In the genomic region with DNA sequence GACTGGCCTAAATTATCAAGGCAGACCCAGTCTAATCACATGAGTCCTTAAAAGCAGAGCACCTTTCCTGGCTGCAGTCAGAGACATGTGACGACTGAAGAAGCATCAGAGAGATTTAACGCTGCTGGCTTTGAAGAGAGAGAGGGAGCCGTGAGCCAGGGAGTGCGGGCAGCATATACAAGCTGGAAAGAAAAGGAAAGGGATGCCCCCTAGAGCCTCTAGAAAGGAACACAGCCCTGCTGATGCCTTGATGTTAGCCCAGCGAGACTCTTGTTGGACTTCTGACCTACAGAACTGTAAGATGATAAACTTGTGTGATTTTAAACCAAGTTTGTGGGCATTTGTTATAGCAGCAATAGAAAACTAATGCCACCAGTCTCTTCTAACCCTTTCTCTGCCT, we compare ENCODE assay signal across 11 cellular contexts. TPM values are rescaled to one million over a fixed set of nuclear protein-coding genes. Genes with fewer than 3 reads are reported as not detected.
A peak's percentile ranks its signal among the peaks of the same experiment; 100 is the strongest.
DNase-seq lines count a peak whose midpoint lies in the region; ATAC-seq and TF ChIP-seq lines count a peak whose summit lies in the region.
"Had no signal": no experiment of that assay in that cellular context is flagged by ENCODE, and none has a peak within 500 bp of the region (broad histone marks: within the 10 kb centered on the region; RNA-seq: fewer than 3 reads in every experiment).

No MANE protein-coding gene starts in this region.

- in situ Hi-C loops in SK-MEL-5 (cut with HindIII; ENCODE audit: low pct_unique_long_range_greater_than_20kb, low sequenced_read_pairs): no loop called here

- WGBS in iPS DF 6.9 (ENCODE audit: insufficient coverage, insufficient read length): no CpG with 5 or more reads among the region's 5 CpGs
- whole genome bisulfite sequencing in tibial nerve, 2 donors: 87 to 93% methylated on average over 5 of the region's 5 CpGs

- H3K36me3 Mint-ChIP-seq in T-helper 2 cell treated with Interferon-gamma antibody and Interleukin-4, amounts not matched to agents 5 μg/mL and 100 μg/mL, for 36 hours (ENCODE audit: low read depth): peaks cover 23% of the 10 kb centered on the region

- no peak for TF ChIP-seq EP300 in tibial nerve (IDR thresholded peaks at IDR 0.05)

- H3K27ac Mint-ChIP-seq in T-helper 2 cell treated with Interferon-gamma antibody and Interleukin-4, amounts not matched to agents 5 μg/mL and 100 μg/mL, for 36 hours: no peak overlapping the region
- H3K27ac Mint-ChIP-seq: activated naive CD8-positive, alpha-beta T cell treated with anti-CD3 and anti-CD28 coated beads, Interleukin-2, amount 10 ng/mL, durations not matched to agents 7 days and 5 days had no signal

- TF ChIP-seq CTCF in DND-41 (IDR thresholded peaks at IDR 0.05; ENCODE audit: borderline replicate concordance, extremely low read depth, low read length, poor library complexity, severe bottlenecking) (peak; percentile 40), tibial nerve (IDR thresholded peaks at IDR 0.05) (no peak)

- H3K9me3 Mint-ChIP-seq in T-helper 2 cell treated with Interferon-gamma antibody and Interleukin-4, amounts not matched to agents 5 μg/mL and 100 μg/mL, for 36 hours: no peaks in the 10 kb centered on the region
- H3K9me3 Mint-ChIP-seq: activated naive CD8-positive, alpha-beta T cell treated with anti-CD3 and anti-CD28 coated beads, Interleukin-2, amount 10 ng/mL, durations not matched to agents 7 days and 5 days had no signal

- H3K4me2 ChIP-seq in DND-41 (ENCODE audit: insufficient read depth, low read length): no peak overlapping the region

- H3K9me3 ChIP-seq in DND-41 (ENCODE audit: insufficient read depth, low read length, severe bottlenecking): no peaks in the 10 kb centered on the region
- no peaks in the 10 kb centered on the region for H3K9me3 ChIP-seq in iPS DF 6.9 (ENCODE audit: control insufficient read depth, insufficient read depth, low read length)
- H3K9me3 ChIP-seq in tibial nerve: no peaks in the 10 kb centered on the region

- H3K79me2 ChIP-seq in DND-41 (ENCODE audit: insufficient read depth, low read length): no peaks in the 10 kb centered on the region

- H3K4me3 ChIP-seq in DND-41 (ENCODE audit: low read depth in 1 of 2, low read length in 2 of 2) (no peak overlapping the region), iPS DF 6.9 (ENCODE audit: low read length) (no peak overlapping the region), tibial nerve (no peak overlapping the region)

- H3K4me3 Mint-ChIP-seq in T-helper 2 cell treated with Interferon-gamma antibody and Interleukin-4, amounts not matched to agents 5 μg/mL and 100 μg/mL, for 36 hours: no peak overlapping the region
- H3K4me3 Mint-ChIP-seq: activated naive CD8-positive, alpha-beta T cell treated with anti-CD3 and anti-CD28 coated beads, Interleukin-2, amount 10 ng/mL, durations not matched to agents 7 days and 5 days had no signal

- H2AFZ ChIP-seq in DND-41 (ENCODE audit: low read depth, low read length): no peak overlapping the region

- H3K4me1 ChIP-seq in DND-41 (ENCODE audit: insufficient read depth, low read length) (no peaks in the 10 kb centered on the region), iPS DF 6.9 (ENCODE audit: control insufficient read depth, insufficient read depth, low read length) (no peaks in the 10 kb centered on the region), tibial nerve (peaks cover 0 to 9% (median 4%) of the 10 kb centered on the region in 4 donors)

- no peaks in the 10 kb centered on the region for H3K4me1 Mint-ChIP-seq in T-helper 2 cell treated with Interferon-gamma antibody and Interleukin-4, amounts not matched to agents 5 μg/mL and 100 μg/mL, for 36 hours (ENCODE audit: low read depth)
- H3K4me1 Mint-ChIP-seq: activated naive CD8-positive, alpha-beta T cell treated with anti-CD3 and anti-CD28 coated beads, Interleukin-2, amount 10 ng/mL, durations not matched to agents 7 days and 5 days had no signal

- H3K27me3 Mint-ChIP-seq in T-helper 2 cell treated with Interferon-gamma antibody and Interleukin-4, amounts not matched to agents 5 μg/mL and 100 μg/mL, for 36 hours (ENCODE audit: low read depth): no peaks in the 10 kb centered on the region
- H3K27me3 Mint-ChIP-seq: activated naive CD8-positive, alpha-beta T cell treated with anti-CD3 and anti-CD28 coated beads, Interleukin-2, amount 10 ng/mL, durations not matched to agents 7 days and 5 days had no signal

- DNase-seq in DND-41 (no peak), HCEC 1CT (peak; percentile 4), SK-MEL-5 (ENCODE audit: low read depth, low spot score) (peak; percentile 51), iPS DF 6.9 (ENCODE audit: low read depth, low spot score) (peak; percentile 20), putamen (ENCODE audit: low spot score) (no peak), T1000 (lab: John Stamatoyannopoulos, UW) (no peak), tibial nerve (ENCODE audit: low spot score in 2 of 2) (no peak)
- no peak for DNase-seq in T-helper 2 cell treated with Interferon-gamma antibody and Interleukin-4, amounts not matched to agents 5 μg/mL and 100 μg/mL, for 36 hours (ENCODE audit: low spot score)
- DNase-seq: activated naive CD8-positive, alpha-beta T cell treated with anti-CD3 and anti-CD28 coated beads, Interleukin-2, amount 10 ng/mL, durations not matched to agents 7 days and 5 days had no signal

- no peaks in the 10 kb centered on the region for H4K20me1 ChIP-seq in DND-41 (ENCODE audit: insufficient read depth, low read length)

- no peaks in the 10 kb centered on the region for H3K27me3 ChIP-seq in DND-41 (ENCODE audit: insufficient read depth, low read length, poor library complexity)
- H3K27me3 ChIP-seq in iPS DF 6.9 (ENCODE audit: control insufficient read depth, insufficient read depth, low read length): no peaks in the 10 kb centered on the region
- H3K27me3 ChIP-seq in tibial nerve: no peaks in the 10 kb centered on the region

- TF ChIP-seq POLR2A in tibial nerve (IDR thresholded peaks at IDR 0.05): no peak

- H3K9ac ChIP-seq in DND-41 (ENCODE audit: low read depth, low read length): no peak overlapping the region

- ATAC-seq in DND-41 (ENCODE audit: insufficient read depth, low read depth): peak; percentile 50; the same call in 1 of the 3 replicates

- peaks cover 36% of the 10 kb centered on the region for H3K36me3 ChIP-seq in DND-41 (ENCODE audit: insufficient read depth, low read length)
- H3K36me3 ChIP-seq in iPS DF 6.9 (ENCODE audit: control insufficient read depth, insufficient read depth, low read length): no peaks in the 10 kb centered on the region
- H3K36me3 ChIP-seq in tibial nerve: peaks cover 0 to 73% (median 0%) of the 10 kb centered on the region in 3 donors

- no peak overlapping the region for H3K27ac ChIP-seq in DND-41 (ENCODE audit: low read length)
- no peak overlapping the region for H3K27ac ChIP-seq in iPS DF 6.9 (ENCODE audit: low read length)
- no peak overlapping the region for H3K27ac ChIP-seq in tibial nerve
- H3K27ac ChIP-seq: HL-60, VCaP had no signal

RNA-seq across cellular contexts. Expression of a gene that starts 58.1 kb away (rescaled TPM):
- total RNA-seq in SK-MEL-5 (2014; rRNA removed; shearing (Covaris generic)): 30.7 and 34.9 TPM in 2 replicates
- polyA plus RNA-seq in SK-MEL-5 (2015; cell fraction: cytosol; rRNA removed): 15.4 and 23.7 TPM in 2 replicates
- polyA plus RNA-seq in SK-MEL-5 (2015; cell fraction: nucleus; rRNA removed): 98.7 and 105 TPM in 2 replicates
- 10 to 100 TPM; 26.7 to 45.8 (median 35.9) TPM for total RNA-seq in tibial nerve

RNA-seq across cellular contexts. Expression of a gene that starts 58.3 kb away (rescaled TPM):
- total RNA-seq in SK-MEL-5 (2014; rRNA removed; shearing (Covaris generic)): 15.6 and 17.6 TPM in 2 replicates
- polyA plus RNA-seq in SK-MEL-5 (2015; cell fraction: cytosol; rRNA removed): 13.8 and 16.9 TPM in 2 replicates
- 6.8 and 7.8 TPM in 2 replicates for polyA plus RNA-seq in SK-MEL-5 (2015; cell fraction: nucleus; rRNA removed)
- total RNA-seq in tibial nerve: 10 to 100 TPM in 3 of 4 donors, 1 to 10 TPM in 1; 9.8 to 17.0 (median 11.9) TPM

RNA-seq across cellular contexts. Expression of a gene that starts 59.7 kb away (rescaled TPM):
- total RNA-seq in SK-MEL-5 (2014; rRNA removed; shearing (Covaris generic)): 20.4 and 23.2 TPM in 2 replicates
- 13.1 and 18.1 TPM in 2 replicates for polyA plus RNA-seq in SK-MEL-5 (2015; cell fraction: cytosol; rRNA removed)
- polyA plus RNA-seq in SK-MEL-5 (2015; cell fraction: nucleus; rRNA removed): 15.5 and 20.4 TPM in 2 replicates
- total RNA-seq in tibial nerve: 10 to 100 TPM; 18.2 to 26.4 (median 21.5) TPM

Comparison
In these comparisons a context has a peak if more than half of its experiments do, and no peak if none do; other contexts are left out.
1. DNase-seq: peak in HCEC 1CT (single experiment), SK-MEL-5 (single experiment) and iPS DF 6.9 (single experiment); none in DND-41 (single experiment), T-helper 2 cell treated with Interferon-gamma antibody and Interleukin-4, amounts not matched to agents 5 μg/mL and 100 μg/mL, for 36 hours (single experiment), putamen (single experiment), T1000 (single experiment) and tibial nerve (0 of 2).